1 cellular context compared by ENCODE assay signal in genomic region chr5:178340187-178340586, GRCh38.
TF ChIP-seq lines count a peak whose summit lies in the region.

No MANE protein-coding gene starts in this region.

TF ChIP-seq in HepG2, 621 proteins besides CTCF, POLR2A, EP300 and RAD21 (continued from another document):
- TF ChIP-seq ZNF362 (CRISPR knock-in tag; IDR thresholded peaks at IDR 0.05; ENCODE audit: borderline replicate concordance) (no peak), ZMYM3 (CRISPR knock-in tag; IDR thresholded peaks at IDR 0.05) (no peak), AHR (CRISPR knock-in tag; IDR thresholded peaks at IDR 0.05) (no peak), RCOR2 (CRISPR knock-in tag; IDR thresholded peaks at IDR 0.05) (no peak)
